In the genomic region with DNA sequence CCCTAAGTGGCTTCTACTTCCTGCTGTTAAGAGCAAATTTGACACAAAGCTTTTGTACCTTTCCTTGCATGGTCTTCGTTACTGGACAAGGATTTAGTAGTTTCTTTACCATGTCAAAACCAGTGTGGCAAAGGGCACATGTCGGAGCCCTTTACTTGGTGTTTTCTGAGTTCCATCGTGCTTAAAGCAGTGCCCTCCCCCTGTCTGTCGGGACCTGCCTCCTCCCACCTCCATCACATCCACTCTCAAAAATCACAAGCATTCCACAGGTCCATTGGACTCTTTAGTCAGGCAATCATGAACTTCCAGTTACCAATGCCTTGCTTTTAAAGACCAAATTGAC, we compare ENCODE assay signal across 8 cellular contexts.
DNase-seq lines count a peak whose midpoint lies in the region; ATAC-seq and TF ChIP-seq lines count a peak whose summit lies in the region.

No MANE protein-coding gene starts in this region.

- H3K4me1 ChIP-seq in DOHH2 (ENCODE audit: control insufficient read depth, low read length) (peaks cover 63% of the 10 kb centered on the region), iPS-20b (ENCODE audit: insufficient read depth, low read length) (peaks cover 30% of the 10 kb centered on the region)

- H3K4me3 ChIP-seq in DOHH2 (ENCODE audit: low read length) (peak overlapping the region; percentile 77), iPS-20b (ENCODE audit: low read length) (peak overlapping the region; percentile 5; the same call in 1 of the 2 replicates)

- H3F3A ChIP-seq in DOHH2 (ENCODE audit: control insufficient read depth, insufficient read depth), result no peaks in the 10 kb centered on the region; the same call in 1 of the 2 replicates

- H3K9ac ChIP-seq in iPS-20b (ENCODE audit: low read depth, low read length), result no peak overlapping the region

- H3K27ac ChIP-seq in DOHH2 (ENCODE audit: low read depth, low read length), result peak overlapping the region; percentile 75
- H3K27ac ChIP-seq in iPS-20b (ENCODE audit: low read length), result no peak overlapping the region

- ATAC-seq in GM21447 (IDR thresholded peaks at IDR 0.05; ENCODE audit: unreplicated experiment) (peak; percentile 40), HG03565 (IDR thresholded peaks at IDR 0.05; ENCODE audit: unreplicated experiment) (peak; percentile 24)

- H3K36me3 ChIP-seq in DOHH2 (ENCODE audit: control insufficient read depth, low read length) (peaks cover 18% of the 10 kb centered on the region), iPS-20b (ENCODE audit: insufficient read depth, low read depth, low read length) (no peaks in the 10 kb centered on the region)

- DNase-seq in NCI-H146 (lab: John Stamatoyannopoulos, UW), result no peak
- no peak for DNase-seq in HUDEP-2 (lab: John Stamatoyannopoulos, UW; ENCODE audit: unreplicated experiment in 76 of 76)
- no peak for DNase-seq in stimulated activated CD4-positive, alpha-beta T cell treated with anti-CD3 and anti-CD28 coated beads, Interleukin-2, amount 100 ng/mL, for 48 hours
- no peak for DNase-seq in AG08396 (ENCODE audit: low spot score)

- H4K20me1 ChIP-seq in DOHH2 (ENCODE audit: control insufficient read depth, insufficient read depth, low read depth, low read length), result no peaks in the 10 kb centered on the region

- TF ChIP-seq CTCF in DOHH2 (IDR thresholded peaks at IDR 0.05; ENCODE audit: low read depth, low read length, poor library complexity, severe bottlenecking), result no peak

- no peaks in the 10 kb centered on the region for H3K79me2 ChIP-seq in DOHH2 (ENCODE audit: control insufficient read depth, low read length)

- H3K9me3 ChIP-seq in DOHH2 (ENCODE audit: control insufficient read depth, insufficient read depth, low read length) (peaks cover 7% of the 10 kb centered on the region; the same call in 1 of the 2 replicates), iPS-20b (ENCODE audit: insufficient read depth, low read depth, low read length) (no peaks in the 10 kb centered on the region)

- peak overlapping the region; percentile 88 for H3K4me2 ChIP-seq in DOHH2 (ENCODE audit: low read length)

- no peaks in the 10 kb centered on the region for H3K9me2 ChIP-seq in DOHH2 (replicated peaks; ENCODE audit: control insufficient read depth, low read length)

- no peaks in the 10 kb centered on the region for H3K27me3 ChIP-seq in DOHH2 (ENCODE audit: control insufficient read depth, low read length)
- H3K27me3 ChIP-seq in iPS-20b (ENCODE audit: insufficient read depth, low read length), result no peaks in the 10 kb centered on the region
